1 cellular context compared by ENCODE assay signal in the genomic region with DNA sequence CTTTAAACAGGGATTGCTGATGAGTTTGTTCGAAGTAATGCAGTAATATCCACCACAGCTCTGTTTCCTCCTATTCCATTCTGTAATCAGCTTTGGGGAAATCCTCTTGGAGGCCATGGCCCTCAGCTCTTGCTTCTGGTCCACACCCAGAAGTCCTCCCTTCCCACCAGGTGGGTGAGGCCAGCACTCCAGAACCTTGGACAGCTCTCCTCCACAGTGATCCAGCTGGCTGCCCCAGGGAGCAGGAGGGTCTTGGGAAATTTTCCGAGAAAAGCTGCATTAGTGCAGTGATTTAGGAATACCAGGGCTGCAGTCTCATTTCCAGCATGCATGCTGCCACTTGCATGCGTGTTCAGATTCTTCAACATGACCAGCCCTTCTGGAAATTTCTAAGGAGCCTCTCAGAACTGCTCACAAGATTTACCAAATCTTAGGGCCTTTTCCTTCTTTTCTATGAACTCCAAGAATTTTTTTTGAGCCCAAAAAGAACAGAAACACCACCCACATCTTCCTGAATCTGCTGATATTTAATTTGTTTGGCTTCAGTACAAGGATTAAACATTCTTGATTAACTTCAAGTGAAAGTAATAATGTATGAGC.
A peak's percentile ranks its signal among the peaks of the same experiment; 100 is the strongest.
TF ChIP-seq lines count a peak whose summit lies in the region.

No MANE protein-coding gene starts in this region.

TF ChIP-seq in HepG2, 621 proteins besides CTCF, POLR2A, EP300 and RAD21 (continued from another document):
- 0 out of 2 replicates have a peak, but pooled peaks have one; percentile 29 for TF ChIP-seq REPIN1 (CRISPR knock-in tag; IDR thresholded peaks at IDR 0.05; ENCODE audit: borderline replicate concordance, low read depth)
- peak; percentile 83; the same call in 1 of the 2 replicates for TF ChIP-seq ERF (CRISPR knock-in tag; IDR thresholded peaks at IDR 0.05)
- no peak for TF ChIP-seq ZNF567 (CRISPR knock-in tag; IDR thresholded peaks at IDR 0.05; ENCODE audit: borderline replicate concordance)
- TF ChIP-seq, protein P1, sequence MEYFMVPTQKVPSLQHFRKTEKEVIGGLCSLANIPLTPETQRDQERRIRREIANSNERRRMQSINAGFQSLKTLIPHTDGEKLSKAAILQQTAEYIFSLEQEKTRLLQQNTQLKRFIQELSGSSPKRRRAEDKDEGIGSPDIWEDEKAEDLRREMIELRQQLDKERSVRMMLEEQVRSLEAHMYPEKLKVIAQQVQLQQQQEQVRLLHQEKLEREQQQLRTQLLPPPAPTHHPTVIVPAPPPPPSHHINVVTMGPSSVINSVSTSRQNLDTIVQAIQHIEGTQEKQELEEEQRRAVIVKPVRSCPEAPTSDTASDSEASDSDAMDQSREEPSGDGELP (IDR thresholded peaks at IDR 0.05; ENCODE audit: borderline replicate concordance, low read depth): peak; percentile 79
- peak; percentile 42; the same call in 1 of the 2 replicates for TF ChIP-seq GPN1 (CRISPR knock-in tag; IDR thresholded peaks at IDR 0.05; ENCODE audit: borderline replicate concordance)
- TF ChIP-seq IRF2 (CRISPR knock-in tag; IDR thresholded peaks at IDR 0.05): peak; percentile 36; the same call in 1 of the 2 replicates
- 0 out of 2 replicates have a peak, but pooled peaks have one; percentile 38 for TF ChIP-seq ZNF12 (CRISPR knock-in tag; IDR thresholded peaks at IDR 0.05)
- no peak for TF ChIP-seq SP2 (CRISPR knock-in tag; IDR thresholded peaks at IDR 0.05)
- TF ChIP-seq, protein P2, sequence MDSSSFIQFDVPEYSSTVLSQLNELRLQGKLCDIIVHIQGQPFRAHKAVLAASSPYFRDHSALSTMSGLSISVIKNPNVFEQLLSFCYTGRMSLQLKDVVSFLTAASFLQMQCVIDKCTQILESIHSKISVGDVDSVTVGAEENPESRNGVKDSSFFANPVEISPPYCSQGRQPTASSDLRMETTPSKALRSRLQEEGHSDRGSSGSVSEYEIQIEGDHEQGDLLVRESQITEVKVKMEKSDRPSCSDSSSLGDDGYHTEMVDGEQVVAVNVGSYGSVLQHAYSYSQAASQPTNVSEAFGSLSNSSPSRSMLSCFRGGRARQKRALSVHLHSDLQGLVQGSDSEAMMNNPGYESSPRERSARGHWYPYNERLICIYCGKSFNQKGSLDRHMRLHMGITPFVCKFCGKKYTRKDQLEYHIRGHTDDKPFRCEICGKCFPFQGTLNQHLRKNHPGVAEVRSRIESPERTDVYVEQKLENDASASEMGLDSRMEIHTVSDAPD (CRISPR knock-in tag; IDR thresholded peaks at IDR 0.05): no peak
- TF ChIP-seq ZNF660 (CRISPR knock-in tag; IDR thresholded peaks at IDR 0.05; ENCODE audit: borderline replicate concordance, low read depth): no peak
- peak; percentile 61; the same call in 1 of the 2 replicates for TF ChIP-seq MEIS2 (CRISPR knock-in tag; IDR thresholded peaks at IDR 0.05)
- peak; percentile 73; the same call in 1 of the 2 replicates for TF ChIP-seq AHR (CRISPR knock-in tag; IDR thresholded peaks at IDR 0.05)
- no peak for TF ChIP-seq ZNF33A (CRISPR knock-in tag; IDR thresholded peaks at IDR 0.05; ENCODE audit: borderline replicate concordance)
- 0 out of 2 replicates have a peak, but pooled peaks have one; percentile 18 for TF ChIP-seq NFKBIZ (CRISPR knock-in tag; IDR thresholded peaks at IDR 0.05)
- TF ChIP-seq MAZ (IDR thresholded peaks at IDR 0.05; ENCODE audit: borderline replicate concordance, low read depth, low read length): no peak
- TF ChIP-seq MAZ (CRISPR knock-in tag; IDR thresholded peaks at IDR 0.05; ENCODE audit: low read depth): 0 out of 2 replicates have a peak, but pooled peaks have one; percentile 28
- TF ChIP-seq MIER3 (CRISPR knock-in tag; IDR thresholded peaks at IDR 0.05; ENCODE audit: borderline replicate concordance): peak; percentile 65; the same call in 1 of the 2 replicates
- TF ChIP-seq THAP11 (CRISPR knock-in tag; IDR thresholded peaks at IDR 0.05): peak; percentile 72
- TF ChIP-seq ETV6 (CRISPR knock-in tag; conservative IDR thresholded peaks at IDR 0.05): 0 out of 2 replicates have a peak, but pooled peaks have one; percentile 52
- TF ChIP-seq GABPA (IDR thresholded peaks at IDR 0.05; ENCODE audit: low read depth, low read length): no peak
- no peak for TF ChIP-seq GABPA (CRISPR knock-in tag; IDR thresholded peaks at IDR 0.05; ENCODE audit: low read depth)
- peak; percentile 95 for TF ChIP-seq KLF6 (CRISPR knock-in tag; IDR thresholded peaks at IDR 0.05)
- TF ChIP-seq, protein P3, sequence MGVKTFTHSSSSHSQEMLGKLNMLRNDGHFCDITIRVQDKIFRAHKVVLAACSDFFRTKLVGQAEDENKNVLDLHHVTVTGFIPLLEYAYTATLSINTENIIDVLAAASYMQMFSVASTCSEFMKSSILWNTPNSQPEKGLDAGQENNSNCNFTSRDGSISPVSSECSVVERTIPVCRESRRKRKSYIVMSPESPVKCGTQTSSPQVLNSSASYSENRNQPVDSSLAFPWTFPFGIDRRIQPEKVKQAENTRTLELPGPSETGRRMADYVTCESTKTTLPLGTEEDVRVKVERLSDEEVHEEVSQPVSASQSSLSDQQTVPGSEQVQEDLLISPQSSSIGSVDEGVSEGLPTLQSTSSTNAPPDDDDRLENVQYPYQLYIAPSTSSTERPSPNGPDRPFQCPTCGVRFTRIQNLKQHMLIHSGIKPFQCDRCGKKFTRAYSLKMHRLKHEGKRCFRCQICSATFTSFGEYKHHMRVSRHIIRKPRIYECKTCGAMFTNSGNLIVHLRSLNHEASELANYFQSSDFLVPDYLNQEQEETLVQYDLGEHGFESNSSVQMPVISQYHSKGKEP (CRISPR knock-in tag; IDR thresholded peaks at IDR 0.05): 0 out of 2 replicates have a peak, but pooled peaks have one; percentile 64
- peak; percentile 86; the same call in 1 of the 2 replicates for TF ChIP-seq ISX (CRISPR knock-in tag; conservative IDR thresholded peaks at IDR 0.05)
- peak; percentile 70; the same call in 1 of the 2 replicates for TF ChIP-seq ZNF441 (CRISPR knock-in tag; IDR thresholded peaks at IDR 0.05; ENCODE audit: borderline replicate concordance)
- TF ChIP-seq, protein P4, sequence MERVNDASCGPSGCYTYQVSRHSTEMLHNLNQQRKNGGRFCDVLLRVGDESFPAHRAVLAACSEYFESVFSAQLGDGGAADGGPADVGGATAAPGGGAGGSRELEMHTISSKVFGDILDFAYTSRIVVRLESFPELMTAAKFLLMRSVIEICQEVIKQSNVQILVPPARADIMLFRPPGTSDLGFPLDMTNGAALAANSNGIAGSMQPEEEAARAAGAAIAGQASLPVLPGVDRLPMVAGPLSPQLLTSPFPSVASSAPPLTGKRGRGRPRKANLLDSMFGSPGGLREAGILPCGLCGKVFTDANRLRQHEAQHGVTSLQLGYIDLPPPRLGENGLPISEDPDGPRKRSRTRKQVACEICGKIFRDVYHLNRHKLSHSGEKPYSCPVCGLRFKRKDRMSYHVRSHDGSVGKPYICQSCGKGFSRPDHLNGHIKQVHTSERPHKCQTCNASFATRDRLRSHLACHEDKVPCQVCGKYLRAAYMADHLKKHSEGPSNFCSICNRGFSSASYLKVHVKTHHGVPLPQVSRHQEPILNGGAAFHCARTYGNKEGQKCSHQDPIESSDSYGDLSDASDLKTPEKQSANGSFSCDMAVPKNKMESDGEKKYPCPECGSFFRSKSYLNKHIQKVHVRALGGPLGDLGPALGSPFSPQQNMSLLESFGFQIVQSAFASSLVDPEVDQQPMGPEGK (CRISPR knock-in tag; IDR thresholded peaks at IDR 0.05): no peak
- TF ChIP-seq, protein P5, sequence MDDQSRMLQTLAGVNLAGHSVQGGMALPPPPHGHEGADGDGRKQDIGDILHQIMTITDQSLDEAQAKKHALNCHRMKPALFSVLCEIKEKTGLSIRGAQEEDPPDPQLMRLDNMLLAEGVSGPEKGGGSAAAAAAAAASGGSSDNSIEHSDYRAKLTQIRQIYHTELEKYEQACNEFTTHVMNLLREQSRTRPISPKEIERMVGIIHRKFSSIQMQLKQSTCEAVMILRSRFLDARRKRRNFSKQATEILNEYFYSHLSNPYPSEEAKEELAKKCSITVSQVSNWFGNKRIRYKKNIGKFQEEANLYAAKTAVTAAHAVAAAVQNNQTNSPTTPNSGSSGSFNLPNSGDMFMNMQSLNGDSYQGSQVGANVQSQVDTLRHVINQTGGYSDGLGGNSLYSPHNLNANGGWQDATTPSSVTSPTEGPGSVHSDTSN (CRISPR knock-in tag; IDR thresholded peaks at IDR 0.05; ENCODE audit: borderline replicate concordance): peak; percentile 56; the same call in 1 of the 2 replicates
- 0 out of 2 replicates have a peak, but pooled peaks have one; percentile 68 for TF ChIP-seq ZNF816 (CRISPR knock-in tag; IDR thresholded peaks at IDR 0.05; ENCODE audit: borderline replicate concordance)
- peak; percentile 90 for TF ChIP-seq NKX3-1 (CRISPR knock-in tag; IDR thresholded peaks at IDR 0.05)
- TF ChIP-seq SMARCE1 (IDR thresholded peaks at IDR 0.05; ENCODE audit: borderline replicate concordance): no peak
- TF ChIP-seq RFX3 (CRISPR knock-in tag; IDR thresholded peaks at IDR 0.05): no peak
- 0 out of 2 replicates have a peak, but pooled peaks have one; percentile 71 for TF ChIP-seq MTF1 (CRISPR knock-in tag; IDR thresholded peaks at IDR 0.05)
- TF ChIP-seq SOX13 (IDR thresholded peaks at IDR 0.05): no peak
- TF ChIP-seq SOX13 (CRISPR knock-in tag; conservative IDR thresholded peaks at IDR 0.05 in 1 of 2, IDR thresholded peaks at IDR 0.05 in 1 of 2): peak in 1 of 2 experiments; percentile 20; a peak in 1 of 4 replicates
- TF ChIP-seq, protein P6, sequence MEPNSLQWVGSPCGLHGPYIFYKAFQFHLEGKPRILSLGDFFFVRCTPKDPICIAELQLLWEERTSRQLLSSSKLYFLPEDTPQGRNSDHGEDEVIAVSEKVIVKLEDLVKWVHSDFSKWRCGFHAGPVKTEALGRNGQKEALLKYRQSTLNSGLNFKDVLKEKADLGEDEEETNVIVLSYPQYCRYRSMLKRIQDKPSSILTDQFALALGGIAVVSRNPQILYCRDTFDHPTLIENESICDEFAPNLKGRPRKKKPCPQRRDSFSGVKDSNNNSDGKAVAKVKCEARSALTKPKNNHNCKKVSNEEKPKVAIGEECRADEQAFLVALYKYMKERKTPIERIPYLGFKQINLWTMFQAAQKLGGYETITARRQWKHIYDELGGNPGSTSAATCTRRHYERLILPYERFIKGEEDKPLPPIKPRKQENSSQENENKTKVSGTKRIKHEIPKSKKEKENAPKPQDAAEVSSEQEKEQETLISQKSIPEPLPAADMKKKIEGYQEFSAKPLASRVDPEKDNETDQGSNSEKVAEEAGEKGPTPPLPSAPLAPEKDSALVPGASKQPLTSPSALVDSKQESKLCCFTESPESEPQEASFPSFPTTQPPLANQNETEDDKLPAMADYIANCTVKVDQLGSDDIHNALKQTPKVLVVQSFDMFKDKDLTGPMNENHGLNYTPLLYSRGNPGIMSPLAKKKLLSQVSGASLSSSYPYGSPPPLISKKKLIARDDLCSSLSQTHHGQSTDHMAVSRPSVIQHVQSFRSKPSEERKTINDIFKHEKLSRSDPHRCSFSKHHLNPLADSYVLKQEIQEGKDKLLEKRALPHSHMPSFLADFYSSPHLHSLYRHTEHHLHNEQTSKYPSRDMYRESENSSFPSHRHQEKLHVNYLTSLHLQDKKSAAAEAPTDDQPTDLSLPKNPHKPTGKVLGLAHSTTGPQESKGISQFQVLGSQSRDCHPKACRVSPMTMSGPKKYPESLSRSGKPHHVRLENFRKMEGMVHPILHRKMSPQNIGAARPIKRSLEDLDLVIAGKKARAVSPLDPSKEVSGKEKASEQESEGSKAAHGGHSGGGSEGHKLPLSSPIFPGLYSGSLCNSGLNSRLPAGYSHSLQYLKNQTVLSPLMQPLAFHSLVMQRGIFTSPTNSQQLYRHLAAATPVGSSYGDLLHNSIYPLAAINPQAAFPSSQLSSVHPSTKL (CRISPR knock-in tag; IDR thresholded peaks at IDR 0.05): peak; percentile 44; the same call in 1 of the 2 replicates
- TF ChIP-seq HOXA5 (CRISPR knock-in tag; IDR thresholded peaks at IDR 0.05): peak; percentile 67; the same call in 1 of the 2 replicates
- TF ChIP-seq KMT2B (CRISPR knock-in tag; IDR thresholded peaks at IDR 0.05): peak; percentile 59; the same call in 1 of the 2 replicates
- peak; percentile 37; the same call in 1 of the 2 replicates for TF ChIP-seq RXRB (CRISPR knock-in tag; IDR thresholded peaks at IDR 0.05; ENCODE audit: borderline replicate concordance)
